ENCODE assay signal across 12 cellular contexts in the genomic region with DNA sequence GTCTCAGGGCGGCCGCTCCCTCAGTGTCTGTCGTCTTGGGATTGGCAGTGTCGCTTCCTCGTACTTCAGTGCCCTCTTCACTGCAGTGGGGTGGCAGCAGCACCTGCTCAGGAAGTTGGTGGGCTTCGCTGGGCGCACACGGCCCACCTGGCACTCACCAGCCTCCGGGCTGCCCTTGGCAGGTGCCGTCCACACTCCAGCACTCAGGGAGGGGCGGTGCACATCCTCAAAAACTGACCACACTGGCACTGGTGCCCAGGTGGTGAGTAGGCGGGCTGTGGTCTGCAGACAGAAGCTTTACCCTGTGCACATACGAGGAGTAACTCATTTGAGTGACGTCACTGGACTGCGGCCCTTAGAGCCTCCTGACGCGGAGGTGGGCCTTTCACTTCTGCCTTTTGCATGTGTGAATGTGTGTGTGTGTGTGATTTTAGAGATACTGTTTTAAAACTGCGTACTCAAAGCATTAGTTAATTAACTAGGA.
DNase-seq lines count a peak whose midpoint lies in the region; ATAC-seq and TF ChIP-seq lines count a peak whose summit lies in the region.
"Had no signal": no experiment of that assay in that cellular context is flagged by ENCODE, and none has a peak within 500 bp of the region (broad histone marks: within the 10 kb centered on the region; RNA-seq: fewer than 3 reads in every experiment).

No MANE protein-coding gene starts in this region.

- no peaks in the 10 kb centered on the region for H3K79me1 ChIP-seq in mesendoderm (ENCODE audit: low read length)

- peaks cover 6% of the 10 kb centered on the region for H3K4me1 Mint-ChIP-seq in neural crest cell

- no peak overlapping the region for H2BK120ac ChIP-seq in mesendoderm (ENCODE audit: low read depth, low read length)

- no peak overlapping the region for H4K5ac ChIP-seq in mesendoderm (ENCODE audit: low read length)

- no peaks in the 10 kb centered on the region for H3K4me1 ChIP-seq in testis
- H3K4me1 ChIP-seq in mesendoderm (ENCODE audit: control insufficient read depth, low read depth, low read length): no peaks in the 10 kb centered on the region

- intact Hi-C loops in testis (cut with DNase I; ENCODE audit: low total_unique reads): no loop called here

- peaks cover 5% of the 10 kb centered on the region for H3K36me3 Mint-ChIP-seq in neural crest cell (ENCODE audit: low read depth)

- no peak overlapping the region for H4K8ac ChIP-seq in mesendoderm (ENCODE audit: low read depth, low read length)

- no peaks in the 10 kb centered on the region for H3K9me3 Mint-ChIP-seq in neural crest cell

- no peak for DNase-seq in neural crest cell (ENCODE audit: low read depth, low spot score)
- no peak for DNase-seq in testis
- DNase-seq in NCI-H1694 (lab: John Stamatoyannopoulos, UW): no peak
- no peak for DNase-seq in mesendoderm
- no peak for DNase-seq in activated naive CD4-positive, alpha-beta T cell treated with Interleukin-2 at 50 U/mL for 16 hours
- DNase-seq: SK-N-SH; stimulated activated CD4-positive, alpha-beta T cell treated with anti-CD3 and anti-CD28 coated beads, Interleukin-12 subunit alpha, Interleukin-12 subunit beta, amount 100 ng/mL, for 4 hours had no signal

- 90 to 92% methylated on average over 15 to 17 of the region's 18 CpGs for WGBS in testis, 2 donors
- no CpG with 5 or more reads among the region's 18 CpGs for WGBS in mesendoderm (ENCODE audit: extremely low coverage, insufficient coverage, low lambda C conversion rate)

- H2BK15ac ChIP-seq in mesendoderm (replicated peaks; ENCODE audit: low read depth): no peak overlapping the region

- H3K9me3 ChIP-seq in testis: no peaks in the 10 kb centered on the region
- H3K9me3 ChIP-seq: SK-N-SH had no signal

- H3K4me2 ChIP-seq in mesendoderm (ENCODE audit: low read length): no peak overlapping the region
- H3K4me2 ChIP-seq: SK-N-SH had no signal

- H3K79me2 ChIP-seq in mesendoderm (ENCODE audit: control insufficient read depth, insufficient read depth, low read length): no peaks in the 10 kb centered on the region

- H3K9ac ChIP-seq in mesendoderm (ENCODE audit: low read length): no peak overlapping the region
- H3K9ac ChIP-seq: SK-N-SH had no signal

- H3K36me3 ChIP-seq in testis (ENCODE audit: low read depth, missing control alignments): no peaks in the 10 kb centered on the region
- no peaks in the 10 kb centered on the region for H3K36me3 ChIP-seq in mesendoderm (ENCODE audit: control insufficient read depth, insufficient read depth, low read length)

- H3K27me3 Mint-ChIP-seq in neural crest cell (ENCODE audit: low read depth): no peaks in the 10 kb centered on the region

- H3K27ac ChIP-seq in testis (no peak overlapping the region), mesendoderm (ENCODE audit: low read depth, low read length) (no peak overlapping the region)
- H3K27ac ChIP-seq: epithelial cell of prostate had no signal

- TF ChIP-seq CTCF in neural crest cell (conservative IDR thresholded peaks at IDR 0.05): no peak
- no peak for TF ChIP-seq CTCF in testis (IDR thresholded peaks at IDR 0.05)

- H3K4me3 ChIP-seq in testis (no peak overlapping the region), mesendoderm (ENCODE audit: low read length) (no peak overlapping the region)
- H3K4me3 ChIP-seq: lung had no signal

- H3K27me3 ChIP-seq in testis: no peaks in the 10 kb centered on the region
- H3K27me3 ChIP-seq in mesendoderm (ENCODE audit: insufficient read depth, low read length, poor library complexity): no peaks in the 10 kb centered on the region

- H3K4ac ChIP-seq in mesendoderm (ENCODE audit: low read depth, low read length): no peak overlapping the region

- no peak for TF ChIP-seq POLR2A in testis (IDR thresholded peaks at IDR 0.05)

- H3K56ac ChIP-seq in mesendoderm (ENCODE audit: low read length): no peak overlapping the region

- H3K23ac ChIP-seq in mesendoderm (ENCODE audit: low read length): no peak overlapping the region

- ATAC-seq in GM18861 (IDR thresholded peaks at IDR 0.05; ENCODE audit: unreplicated experiment) (peak; percentile 62), GM21619 (IDR thresholded peaks at IDR 0.05; ENCODE audit: unreplicated experiment) (peak; percentile 61), HG03460 (IDR thresholded peaks at IDR 0.05; ENCODE audit: unreplicated experiment) (peak; percentile 73)

- no peak overlapping the region for H3K18ac ChIP-seq in mesendoderm (ENCODE audit: low read length)

- H3K4me3 Mint-ChIP-seq in neural crest cell: no peak overlapping the region

- H2BK5ac ChIP-seq in mesendoderm (ENCODE audit: low read length): no peak overlapping the region

- peak overlapping the region; percentile 12 for H3K27ac Mint-ChIP-seq in neural crest cell (ENCODE audit: unreplicated experiment)

- H2AK5ac ChIP-seq in mesendoderm (ENCODE audit: low read length): no peak overlapping the region
